Comparison of ENCODE assay signal across 17 cellular contexts in the genomic region with DNA sequence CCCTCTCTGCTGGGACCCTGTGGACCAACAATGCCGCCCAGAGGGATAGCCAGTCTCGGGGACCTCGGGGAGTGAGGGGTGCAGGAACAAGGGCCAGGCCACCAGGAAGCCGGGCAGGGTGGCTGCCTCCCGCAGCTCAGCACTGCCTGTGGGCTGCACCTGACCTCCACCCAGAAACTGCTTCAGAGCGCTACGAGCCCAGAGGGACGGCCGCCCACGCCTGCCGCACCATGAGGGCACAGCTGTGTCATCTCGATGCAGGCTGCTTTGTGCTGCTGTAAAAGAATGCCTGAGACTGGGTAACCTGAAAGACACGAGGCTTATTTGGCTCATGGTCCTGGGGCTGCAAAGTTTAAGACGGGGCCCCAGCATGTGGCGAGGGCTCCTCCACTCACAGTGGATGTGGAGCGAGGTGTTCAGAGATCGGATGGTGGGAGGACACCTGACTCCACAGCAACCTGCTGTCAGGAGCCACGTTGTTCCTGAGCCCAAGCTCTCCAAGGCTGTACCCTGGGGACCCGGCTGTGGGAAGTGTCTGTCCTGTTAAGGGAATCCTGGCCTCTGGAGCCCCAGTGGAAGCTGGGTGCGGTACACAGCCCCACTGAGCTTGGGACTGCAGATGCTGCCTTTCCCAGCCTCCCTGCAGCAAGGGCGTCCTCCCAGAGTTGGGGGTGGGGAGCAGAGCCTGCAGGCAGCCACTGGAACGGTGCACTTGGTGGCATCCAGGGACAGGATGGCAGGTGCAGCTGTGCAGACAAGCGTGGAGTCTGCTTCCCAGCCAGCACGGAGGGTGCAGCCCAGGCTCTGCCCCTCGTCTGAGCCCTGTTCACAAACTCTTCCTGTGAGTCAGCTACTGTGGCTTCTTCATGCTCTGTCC. TPM values are rescaled to one million over a fixed set of nuclear protein-coding genes. Genes with fewer than 3 reads are reported as not detected.
DNase-seq lines count a peak whose midpoint lies in the region; ATAC-seq and TF ChIP-seq lines count a peak whose summit lies in the region.
"Had no signal": no experiment of that assay in that cellular context is flagged by ENCODE, and none has a peak within 500 bp of the region (broad histone marks: within the 10 kb centered on the region; RNA-seq: fewer than 3 reads in every experiment).

No MANE protein-coding gene starts in this region.

- no peak for TF ChIP-seq CTCF in foreskin keratinocyte (conservative IDR thresholded peaks at IDR 0.05)

- H3K4me3 ChIP-seq in skeletal muscle cell (ENCODE audit: low read depth, low read length) = no peak overlapping the region

- no peak overlapping the region for H3K27ac Mint-ChIP-seq in activated naive CD4-positive, alpha-beta T cell treated with anti-CD3 and anti-CD28 coated beads, Interleukin-2, amount 10 ng/mL, durations not matched to agents 7 days and 5 days
- no peak overlapping the region for H3K27ac Mint-ChIP-seq in activated CD8-positive, alpha-beta T cell treated with anti-CD3 and anti-CD28 coated beads, Interleukin-2, amount 10 ng/mL, durations not matched to agents 7 days and 5 days
- H3K27ac Mint-ChIP-seq: immature natural killer cell had no signal

- peaks cover 16% of the 10 kb centered on the region for H3K36me3 Mint-ChIP-seq in activated naive CD4-positive, alpha-beta T cell treated with anti-CD3 and anti-CD28 coated beads, Interleukin-2, amount 10 ng/mL, durations not matched to agents 7 days and 5 days
- peaks cover 30% of the 10 kb centered on the region for H3K36me3 Mint-ChIP-seq in activated CD8-positive, alpha-beta T cell treated with anti-CD3 and anti-CD28 coated beads, Interleukin-2, amount 10 ng/mL, durations not matched to agents 7 days and 5 days (ENCODE audit: low read depth)

- H3K27me3 Mint-ChIP-seq in activated naive CD4-positive, alpha-beta T cell treated with anti-CD3 and anti-CD28 coated beads, Interleukin-2, amount 10 ng/mL, durations not matched to agents 7 days and 5 days = no peaks in the 10 kb centered on the region
- no peaks in the 10 kb centered on the region for H3K27me3 Mint-ChIP-seq in activated CD8-positive, alpha-beta T cell treated with anti-CD3 and anti-CD28 coated beads, Interleukin-2, amount 10 ng/mL, durations not matched to agents 7 days and 5 days (ENCODE audit: low read depth)
- H3K27me3 Mint-ChIP-seq: CD8-positive, alpha-beta memory T cell had no signal

- DNase-seq in DMS 273 (lab: John Stamatoyannopoulos, UW; ENCODE audit: unreplicated experiment) = peak; percentile 42
- DNase-seq in DMS 273 treated with DMSO at 0.1 percent for 48 hours (lab: John Stamatoyannopoulos, UW) = no peak
- peak; percentile 70 for DNase-seq in NCI-H187 treated with DMSO at 0.1 percent for 48 hours (lab: John Stamatoyannopoulos, UW)
- DNase-seq in foreskin keratinocyte = no peak
- peak; percentile 1 for DNase-seq in skeletal muscle cell (ENCODE audit: low read depth)
- DNase-seq in activated naive CD4-positive, alpha-beta T cell treated with anti-CD3 and anti-CD28 coated beads, Interleukin-2, amount 10 ng/mL, durations not matched to agents 7 days and 5 days = no peak
- no peak for DNase-seq in activated CD8-positive, alpha-beta T cell treated with anti-CD3 and anti-CD28 coated beads, Interleukin-2, amount 10 ng/mL, durations not matched to agents 7 days and 5 days
- no peak for DNase-seq in NCI-H82 treated with DMSO at 0.1 percent for 48 hours (lab: John Stamatoyannopoulos, UW; ENCODE audit: unreplicated experiment)
- DNase-seq: activated CD4-positive, alpha-beta T cell treated with anti-CD3 and anti-CD28 coated beads for 48 hours; activated T-cell treated with anti-CD3 and anti-CD28 coated beads, Interleukin-2, amount 50 U/mL, for 1 hour; CD8-positive, alpha-beta memory T cell; immature natural killer cell; MM.1S; NCI-H2081; nucleus accumbens; SIG-M5 had no signal

- CTCF ChIA-PET in activated naive CD4-positive, alpha-beta T cell treated with anti-CD3 and anti-CD28 coated beads, Interleukin-2, amount 10 ng/mL, durations not matched to agents 7 days and 5 days (lab: Charles Lee) = no interaction called here
- CTCF ChIA-PET in activated CD8-positive, alpha-beta T cell treated with anti-CD3 and anti-CD28 coated beads, Interleukin-2, amount 10 ng/mL, durations not matched to agents 7 days and 5 days (lab: Charles Lee) = no interaction called here

- POLR2A ChIA-PET in activated CD8-positive, alpha-beta T cell treated with anti-CD3 and anti-CD28 coated beads, Interleukin-2, amount 10 ng/mL, durations not matched to agents 7 days and 5 days (lab: Charles Lee) = no interaction called here

- no peaks in the 10 kb centered on the region for H3K27me3 ChIP-seq in foreskin keratinocyte

- H3K4me1 ChIP-seq in foreskin keratinocyte = no peaks in the 10 kb centered on the region

- H3K9me3 Mint-ChIP-seq in activated naive CD4-positive, alpha-beta T cell treated with anti-CD3 and anti-CD28 coated beads, Interleukin-2, amount 10 ng/mL, durations not matched to agents 7 days and 5 days = no peaks in the 10 kb centered on the region
- no peaks in the 10 kb centered on the region for H3K9me3 Mint-ChIP-seq in activated CD8-positive, alpha-beta T cell treated with anti-CD3 and anti-CD28 coated beads, Interleukin-2, amount 10 ng/mL, durations not matched to agents 7 days and 5 days (ENCODE audit: insufficient read depth)
- H3K9me3 Mint-ChIP-seq: CD8-positive, alpha-beta memory T cell; immature natural killer cell had no signal

- no peaks in the 10 kb centered on the region for H3K4me1 Mint-ChIP-seq in activated naive CD4-positive, alpha-beta T cell treated with anti-CD3 and anti-CD28 coated beads, Interleukin-2, amount 10 ng/mL, durations not matched to agents 7 days and 5 days
- no peaks in the 10 kb centered on the region for H3K4me1 Mint-ChIP-seq in activated CD8-positive, alpha-beta T cell treated with anti-CD3 and anti-CD28 coated beads, Interleukin-2, amount 10 ng/mL, durations not matched to agents 7 days and 5 days (ENCODE audit: low read depth)

- ATAC-seq in foreskin keratinocyte = peak; percentile 13
- no peak for ATAC-seq in activated CD8-positive, alpha-beta T cell treated with anti-CD3 and anti-CD28 coated beads, Interleukin-2, amount 10 ng/mL, durations not matched to agents 7 days and 5 days

- H3K4me3 Mint-ChIP-seq in activated naive CD4-positive, alpha-beta T cell treated with anti-CD3 and anti-CD28 coated beads, Interleukin-2, amount 10 ng/mL, durations not matched to agents 7 days and 5 days = no peak overlapping the region
- no peak overlapping the region for H3K4me3 Mint-ChIP-seq in activated CD8-positive, alpha-beta T cell treated with anti-CD3 and anti-CD28 coated beads, Interleukin-2, amount 10 ng/mL, durations not matched to agents 7 days and 5 days
- H3K4me3 Mint-ChIP-seq: immature natural killer cell had no signal

- H3K27ac ChIP-seq in foreskin keratinocyte = no peak overlapping the region
- H3K27ac ChIP-seq: 22Rv1 had no signal

RNA-seq across cellular contexts. Expression of a gene that starts 11.8 kb away (rescaled TPM):
- total RNA-seq in foreskin keratinocyte = 0.67 and 1.7 TPM in 2 replicates
- polyA plus RNA-seq in foreskin keratinocyte = 0.58 and 0.62 TPM in 2 replicates
- 10 to 100 TPM; 11.9 to 17.0 TPM for total RNA-seq in activated CD8-positive, alpha-beta T cell treated with anti-CD3 and anti-CD28 coated beads, Interleukin-2, amount 10 ng/mL, durations not matched to agents 7 days and 5 days
- polyA plus RNA-seq: CD8-positive, alpha-beta memory T cell; immature natural killer cell had no signal

RNA-seq across cellular contexts. Expression of a gene that starts 30.0 kb away (rescaled TPM):
- total RNA-seq in foreskin keratinocyte = 35.1 and 38.6 TPM in 2 replicates
- 29.3 and 31.6 TPM in 2 replicates for polyA plus RNA-seq in foreskin keratinocyte
- 10 to 100 TPM; 58.9 to 60.7 TPM for total RNA-seq in activated CD8-positive, alpha-beta T cell treated with anti-CD3 and anti-CD28 coated beads, Interleukin-2, amount 10 ng/mL, durations not matched to agents 7 days and 5 days

RNA-seq across cellular contexts. Expression of a gene that starts 30.1 kb away (rescaled TPM):
- total RNA-seq in foreskin keratinocyte = 43.4 and 58.3 TPM in 2 replicates
- 27.7 and 37.9 TPM in 2 replicates for polyA plus RNA-seq in foreskin keratinocyte
- 10 to 100 TPM; 38.6 to 42.6 TPM for total RNA-seq in activated CD8-positive, alpha-beta T cell treated with anti-CD3 and anti-CD28 coated beads, Interleukin-2, amount 10 ng/mL, durations not matched to agents 7 days and 5 days

Comparison
In these comparisons a context has a peak if more than half of its experiments do, and no peak if none do; other contexts are left out.
1. DNase-seq: peak in DMS 273 (single experiment), NCI-H187 treated with DMSO at 0.1 percent for 48 hours (single experiment) and skeletal muscle cell (single experiment); none in DMS 273 treated with DMSO at 0.1 percent for 48 hours (single experiment), foreskin keratinocyte (0 of 2), activated naive CD4-positive, alpha-beta T cell treated with anti-CD3 and anti-CD28 coated beads, Interleukin-2, amount 10 ng/mL, durations not matched to agents 7 days and 5 days (single experiment), activated CD8-positive, alpha-beta T cell treated with anti-CD3 and anti-CD28 coated beads, Interleukin-2, amount 10 ng/mL, durations not matched to agents 7 days and 5 days (single experiment) and NCI-H82 treated with DMSO at 0.1 percent for 48 hours (single experiment).